ENCODE assay signal across 28 cellular contexts in genomic region chr12:106631797-106632196, GRCh38. TPM values are rescaled to one million over a fixed set of nuclear protein-coding genes. Genes with fewer than 3 reads are reported as not detected.
"Had no signal": no experiment of that assay in that cellular context is flagged by ENCODE, and none has a peak within 500 bp of the region (broad histone marks: within the 10 kb centered on the region; RNA-seq: fewer than 3 reads in every experiment).

No MANE protein-coding gene starts in this region.

- H3K4me3 ChIP-seq: colonic mucosa, gastroesophageal sphincter, heart left ventricle, hepatocyte, left lung, neural progenitor cell, right lobe of liver, testis, tibial artery, upper lobe of left lung had no signal

- H3K27me3 ChIP-seq: colonic mucosa, hepatocyte, neural progenitor cell, right lobe of liver, testis, tibial artery, upper lobe of left lung had no signal

- DNase-seq: colonic mucosa; effector CD8-positive, alpha-beta T cell; endodermal cell; foreskin fibroblast; heart left ventricle; kidney; left lung; mammary epithelial cell; midbrain; naive B cell; right lobe of liver; stimulated activated CD4-positive, alpha-beta T cell treated with anti-CD3 and anti-CD28 coated beads, Interleukin-2, amount 100 ng/mL, for 24 hours; stimulated activated CD4-positive, alpha-beta T cell treated with anti-CD3 and anti-CD28 coated beads, Interleukin-4, amount 100 ng/mL, for 24 hours; stimulated activated naive CD8-positive, alpha-beta T cell treated with anti-CD3 and anti-CD28 coated beads, Interleukin-15, Interleukin-2, amounts not matched to agents 100 U/mL and 50 U/mL, for 24 hours; substantia nigra; testis; tibial artery; upper lobe of left lung had no signal

- H3K36me3 ChIP-seq: colonic mucosa, gastroesophageal sphincter, heart left ventricle, left lung, neural progenitor cell, right lobe of liver, tibial artery, upper lobe of left lung had no signal

- H3K4me2 ChIP-seq: hepatocyte, neural progenitor cell had no signal

- H3K4me1 ChIP-seq: colonic mucosa, gastroesophageal sphincter, heart left ventricle, left lung, parathyroid adenoma, right lobe of liver, testis, upper lobe of left lung had no signal

- H2AFZ ChIP-seq: hepatocyte, neural progenitor cell, parathyroid adenoma had no signal

- H3K79me2 ChIP-seq: hepatocyte, parathyroid adenoma had no signal

- H3K27ac ChIP-seq: colonic mucosa, epithelial cell of prostate, gastroesophageal sphincter, heart left ventricle, left lung, neural progenitor cell, parathyroid adenoma, right lobe of liver, testis, tibial artery, upper lobe of left lung had no signal

- H3K9me3 ChIP-seq: colonic mucosa, gastroesophageal sphincter, heart left ventricle, left lung, right lobe of liver, testis, tibial artery, upper lobe of left lung had no signal

- H3K9ac ChIP-seq: neural progenitor cell, parathyroid adenoma had no signal

RNA-seq across cellular contexts. Expression of gene RFX4, which starts 49.0 kb away (rescaled TPM):
- total RNA-seq: colonic mucosa; esophagus mucosa; gastroesophageal sphincter; hepatocyte; kidney; lower leg skin; mammary epithelial cell; natural killer cell treated with Interleukin-12 subunit alpha and Interleukin-12 subunit beta and Interleukin-15 and Interleukin-18, amount 100 ng/mL, for 72 hours; osteoblast; progenitor cell of endocrine pancreas; right lobe of liver; upper lobe of left lung had no signal
- polyA plus RNA-seq: heart left ventricle, hepatocyte, mammary epithelial cell had no signal
